In genomic region chr11:107040447-107041444, GRCh38 we compare ENCODE assay signal across 9 cellular contexts. TPM values are rescaled to one million over a fixed set of nuclear protein-coding genes. Genes with fewer than 3 reads are reported as not detected.
A peak's percentile ranks its signal among the peaks of the same experiment; 100 is the strongest.
DNase-seq lines count a peak whose midpoint lies in the region; ATAC-seq and TF ChIP-seq lines count a peak whose summit lies in the region.
"Had no signal": no experiment of that assay in that cellular context is flagged by ENCODE, and none has a peak within 500 bp of the region (broad histone marks: within the 10 kb centered on the region; RNA-seq: fewer than 3 reads in every experiment).

No MANE protein-coding gene starts in this region.

- H3K36me3 Mint-ChIP-seq in neural crest cell (ENCODE audit: low read depth), result peaks cover 4% of the 10 kb centered on the region
- H3K36me3 Mint-ChIP-seq in glutamatergic neuron (ENCODE audit: unreplicated experiment), result no peaks in the 10 kb centered on the region
- H3K36me3 Mint-ChIP-seq: IgD-negative memory B cell had no signal

- H3K27me3 Mint-ChIP-seq in neural crest cell (ENCODE audit: low read depth), result no peaks in the 10 kb centered on the region
- H3K27me3 Mint-ChIP-seq in glutamatergic neuron (ENCODE audit: unreplicated experiment), result no peaks in the 10 kb centered on the region
- H3K27me3 Mint-ChIP-seq: IgD-negative memory B cell had no signal

- DNase-seq in SW480 (ENCODE audit: low spot score) (peak; percentile 54), neural crest cell (ENCODE audit: low read depth, low spot score) (no peak), glutamatergic neuron (no peak), NCI-H446 (lab: John Stamatoyannopoulos, UW) (no peak), DMS 273 (lab: John Stamatoyannopoulos, UW; ENCODE audit: unreplicated experiment) (no peak)

- ATAC-seq in GM18909 (IDR thresholded peaks at IDR 0.05; ENCODE audit: poor library complexity, unreplicated experiment), result peak; percentile 36
- peak; percentile 43 for ATAC-seq in HG03196 (IDR thresholded peaks at IDR 0.05; ENCODE audit: unreplicated experiment)
- no peak for ATAC-seq in esophagus mucosa

- H3K9me3 Mint-ChIP-seq in neural crest cell, result peaks cover 2% of the 10 kb centered on the region
- no peaks in the 10 kb centered on the region for H3K9me3 Mint-ChIP-seq in glutamatergic neuron (ENCODE audit: unreplicated experiment)

- H3K4me3 Mint-ChIP-seq in neural crest cell (peak overlapping the region; percentile 8), glutamatergic neuron (ENCODE audit: unreplicated experiment) (no peak overlapping the region)
- H3K4me3 Mint-ChIP-seq: IgD-negative memory B cell had no signal

- H3K4me1 Mint-ChIP-seq in neural crest cell, result peaks cover 20% of the 10 kb centered on the region
- peaks cover 6% of the 10 kb centered on the region for H3K4me1 Mint-ChIP-seq in glutamatergic neuron (ENCODE audit: low read depth, unreplicated experiment)

- TF ChIP-seq CTCF in neural crest cell (conservative IDR thresholded peaks at IDR 0.05) (no peak), glutamatergic neuron (IDR thresholded peaks at IDR 0.05; ENCODE audit: partially characterized antibody, unreplicated experiment) (no peak)

- H3K27ac Mint-ChIP-seq in neural crest cell (ENCODE audit: unreplicated experiment) (peak overlapping the region; percentile 57), glutamatergic neuron (ENCODE audit: unreplicated experiment) (no peak overlapping the region)
- H3K27ac Mint-ChIP-seq: IgD-negative memory B cell had no signal

RNA-seq across cellular contexts. Expression of gene GUCY1A2, which starts 22.5 kb away (rescaled TPM):
- total RNA-seq in neural crest cell (3.7 and 4.0 TPM in 2 replicates), esophagus mucosa (0.84 TPM), glutamatergic neuron (ENCODE audit: unreplicated experiment) (20.3 TPM)
